1 cellular context compared by ENCODE assay signal in genomic region chr13:62046512-62046911, GRCh38.
TF ChIP-seq lines count a peak whose summit lies in the region.

No MANE protein-coding gene starts in this region.

TF ChIP-seq in WTC11, 78 proteins besides CTCF, POLR2A, EP300 and RAD21 (continued from another document):
- TF ChIP-seq STAT6 (CRISPR knock-in tag; conservative IDR thresholded peaks at IDR 0.05; ENCODE audit: low read depth) (no peak), ATF6 (CRISPR knock-in tag; IDR thresholded peaks at IDR 0.05) (no peak)
